Comparison of ENCODE assay signal across 8 cellular contexts in genomic region chr12:120495189-120495722, GRCh38. TPM values are rescaled to one million over a fixed set of nuclear protein-coding genes. Genes with fewer than 3 reads are reported as not detected.
DNase-seq lines count a peak whose midpoint lies in the region; ATAC-seq, FAIRE-seq and TF ChIP-seq lines count a peak whose summit lies in the region.

No MANE protein-coding gene starts in this region.

- peak overlapping the region; percentile 38; the same call in 1 of the 2 replicates for H2AFZ ChIP-seq in KMS-11 (ENCODE audit: low read depth)

- peaks cover 34% of the 10 kb centered on the region for H3K79me2 ChIP-seq in KMS-11 (ENCODE audit: insufficient read depth, low read depth)

- H3K27ac ChIP-seq in KMS-11 (no peak overlapping the region), coronary artery (peak overlapping the region in 1 of 2 donors; percentile 98)

- ATAC-seq in natural killer cell, result peak in 2 of 3 donors; percentile 1 to 5
- no peak for ATAC-seq in GM19395 (IDR thresholded peaks at IDR 0.05; ENCODE audit: unreplicated experiment)

- DNase-seq in NCI-H1417 (lab: John Stamatoyannopoulos, UW), result peak in 2 of 3 experiments; percentile 32 to 51
- no peak for DNase-seq in NCI-H1417 treated with DMSO at 0.1 percent for 48 hours (lab: John Stamatoyannopoulos, UW)
- no peak for DNase-seq in coronary artery (ENCODE audit: low spot score)
- DNase-seq in natural killer cell, result no peak
- no peak for DNase-seq in urothelium cell line (ENCODE audit: low spot score)
- no peak for DNase-seq in middle frontal gyrus (ENCODE audit: extremely low spot score, low spot score)

- no peaks in the 10 kb centered on the region for H3K36me3 Mint-ChIP-seq in natural killer cell

- intact Hi-C loops in natural killer cell (cut with micrococcal nuclease), result loop anchor here (5.0 kb wide), 1 partner anchor 43 kb away; no protein-coding TSS in a partner anchor

- TF ChIP-seq CTCF in KMS-11 (conservative IDR thresholded peaks at IDR 0.05; ENCODE audit: low read depth, low read length) (no peak), coronary artery (IDR thresholded peaks at IDR 0.05) (no peak), natural killer cell (IDR thresholded peaks at IDR 0.05) (no peak)

- H3K27me3 ChIP-seq in KMS-11 (ENCODE audit: insufficient read depth, low read depth), result no peaks in the 10 kb centered on the region

- H3K27me3 Mint-ChIP-seq in natural killer cell (ENCODE audit: low read depth in 2 of 2), result no peaks in the 10 kb centered on the region

- H3K4me2 ChIP-seq in KMS-11, result peak overlapping the region; percentile 80

- H3K4me1 ChIP-seq in KMS-11 (ENCODE audit: low read depth, poor library complexity, severe bottlenecking), result peaks cover 15% of the 10 kb centered on the region

- no peak for FAIRE-seq in urothelium cell line (lab: Jason Lieb, UNC)

- H3K4me1 Mint-ChIP-seq in natural killer cell, result peaks cover 44 to 46% of the 10 kb centered on the region in 2 donors

- no peaks in the 10 kb centered on the region for H4K20me1 ChIP-seq in KMS-11 (ENCODE audit: insufficient read depth)

- H3K27ac Mint-ChIP-seq in natural killer cell, result peak overlapping the region; percentile 90

- H3K9ac ChIP-seq in KMS-11, result no peak overlapping the region; the same call in 1 of the 2 replicates

- peak overlapping the region; percentile 95 for H3K4me3 Mint-ChIP-seq in natural killer cell

- H3K36me3 ChIP-seq in KMS-11 (ENCODE audit: insufficient read depth), result no peaks in the 10 kb centered on the region

- H3K4me3 ChIP-seq in KMS-11 (IDR thresholded peaks at IDR 0.05; ENCODE audit: insufficient read depth, low read depth, low read length) (no peak overlapping the region), coronary artery (peak overlapping the region; percentile 100)

- H3K9me3 Mint-ChIP-seq in natural killer cell, result no peaks in the 10 kb centered on the region

RNA-seq across cellular contexts. Expression of gene DYNLL1, which starts 0.7 kb away (rescaled TPM):
- total RNA-seq in natural killer cell, result 100 to 1,000 TPM in 1 of 3 donors, 10 to 100 TPM in 2; 69.7 to 110 (median 77.2) TPM

RNA-seq across cellular contexts. Expression of gene SRSF9, which starts 25.7 kb away (rescaled TPM):
- total RNA-seq in natural killer cell, result 100 to 1,000 TPM; 175 to 191 (median 179) TPM

RNA-seq across cellular contexts. Expression of gene COQ5, which starts 33.7 kb away (rescaled TPM):
- total RNA-seq in natural killer cell, result 10 to 100 TPM; 11.4 to 17.1 (median 14.6) TPM

RNA-seq across cellular contexts. Expression of gene RNF10, which starts 38.9 kb away (rescaled TPM):
- total RNA-seq in natural killer cell, result 100 to 1,000 TPM; 371 to 488 (median 389) TPM

RNA-seq across cellular contexts. Expression of gene GATC, which starts 49.0 kb away (rescaled TPM):
- total RNA-seq in natural killer cell, result 10 to 100 TPM; 16.5 to 22.8 (median 20.5) TPM

Comparison
In these comparisons a context has a peak if more than half of its experiments do, and no peak if none do; other contexts are left out.
1. DNase-seq: peak in NCI-H1417 (2 of 3); none in NCI-H1417 treated with DMSO at 0.1 percent for 48 hours (single experiment), coronary artery (single experiment), natural killer cell (single experiment), urothelium cell line (single experiment) and middle frontal gyrus (single experiment).